In the genomic region with DNA sequence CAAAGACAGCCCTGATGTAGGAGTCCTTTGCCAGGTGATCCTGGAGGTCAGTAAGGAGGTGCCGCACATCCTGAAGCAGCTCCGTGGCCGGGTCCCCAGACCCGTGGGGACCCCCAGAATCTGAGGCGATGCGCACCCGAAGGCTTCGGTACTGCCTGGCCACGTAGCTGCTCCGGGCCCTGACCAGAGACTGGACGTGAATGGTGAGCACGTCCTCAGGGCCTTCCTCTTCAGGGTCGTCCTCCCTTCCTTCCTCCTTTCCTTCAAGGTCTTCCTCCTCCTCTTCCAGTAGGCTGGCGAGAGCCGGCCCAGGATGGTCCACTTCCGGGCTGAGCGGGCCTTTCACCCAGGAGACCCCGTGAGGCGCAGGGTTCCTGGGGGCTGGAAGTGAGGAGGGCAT, we compare ENCODE assay signal across 8 cellular contexts. TPM values are rescaled to one million over a fixed set of nuclear protein-coding genes. Genes with fewer than 3 reads are reported as not detected.
DNase-seq lines count a peak whose midpoint lies in the region; ATAC-seq and TF ChIP-seq lines count a peak whose summit lies in the region.

No MANE protein-coding gene starts in this region.

- H2AFZ ChIP-seq in OCI-LY1 (ENCODE audit: low read length): no peak overlapping the region

- H3K9me3 Mint-ChIP-seq in activated T-cell treated with anti-CD3 and anti-CD28 coated beads, Interleukin-2, amount 50 U/mL, for 24 hours: no peaks in the 10 kb centered on the region
- H3K9me3 Mint-ChIP-seq in progenitor cell of endocrine pancreas (ENCODE audit: low read depth): no peaks in the 10 kb centered on the region

- no peak for DNase-seq in activated T-cell treated with anti-CD3 and anti-CD28 coated beads, Interleukin-2, amount 50 U/mL, for 24 hours
- no peak for DNase-seq in activated T-cell treated with anti-CD3 and anti-CD28 coated beads, Interleukin-2, amount 50 U/mL, for 48 hours
- DNase-seq in effector memory CD4-positive, alpha-beta T cell: no peak
- DNase-seq in progenitor cell of endocrine pancreas (ENCODE audit: low spot score, unreplicated experiment) (no peak), dedifferentiated amniotic fluid mesenchymal stem cell (ENCODE audit: extremely low spot score) (no peak), testis (no peak)

- peaks cover 6% of the 10 kb centered on the region; the same call in 1 of the 2 replicates for H3F3A ChIP-seq in OCI-LY1 (ENCODE audit: insufficient read depth, low read length)

- peak overlapping the region; percentile 89 for H3K4me3 Mint-ChIP-seq in activated T-cell treated with anti-CD3 and anti-CD28 coated beads, Interleukin-2, amount 50 U/mL, for 24 hours
- peak overlapping the region; percentile 53 for H3K4me3 Mint-ChIP-seq in progenitor cell of endocrine pancreas (ENCODE audit: low read depth)

- H3K27ac ChIP-seq in OCI-LY1 (ENCODE audit: low read depth, low read length, poor library complexity, severe bottlenecking): peak overlapping the region; percentile 72
- H3K27ac ChIP-seq in effector memory CD4-positive, alpha-beta T cell (ENCODE audit: insufficient read depth, low read length, poor library complexity, severe bottlenecking): peak overlapping the region; percentile 63
- no peak overlapping the region for H3K27ac ChIP-seq in testis

- H3K27me3 Mint-ChIP-seq in activated T-cell treated with anti-CD3 and anti-CD28 coated beads, Interleukin-2, amount 50 U/mL, for 24 hours: no peaks in the 10 kb centered on the region
- H3K27me3 Mint-ChIP-seq in progenitor cell of endocrine pancreas: no peaks in the 10 kb centered on the region

- TF ChIP-seq POLR2A in testis (IDR thresholded peaks at IDR 0.05): no peak

- no peaks in the 10 kb centered on the region for H3K9me2 ChIP-seq in OCI-LY1 (ENCODE audit: low read depth, low read length)

- no peaks in the 10 kb centered on the region for H3K79me2 ChIP-seq in OCI-LY1 (ENCODE audit: insufficient read depth, low read length)

- no peak for ATAC-seq in HG02938 (IDR thresholded peaks at IDR 0.05; ENCODE audit: unreplicated experiment)

- peaks cover 39% of the 10 kb centered on the region for H3K4me1 Mint-ChIP-seq in activated T-cell treated with anti-CD3 and anti-CD28 coated beads, Interleukin-2, amount 50 U/mL, for 24 hours (ENCODE audit: low read depth)
- H3K4me1 Mint-ChIP-seq in progenitor cell of endocrine pancreas (ENCODE audit: low read depth): peaks cover 5% of the 10 kb centered on the region

- H3K4me1 ChIP-seq in OCI-LY1 (ENCODE audit: insufficient read depth, low read length, severe bottlenecking): peaks cover 45% of the 10 kb centered on the region
- H3K4me1 ChIP-seq in effector memory CD4-positive, alpha-beta T cell (ENCODE audit: control insufficient read depth, insufficient read depth, low read length, poor library complexity, severe bottlenecking): peaks cover 21% of the 10 kb centered on the region
- H3K4me1 ChIP-seq in testis: no peaks in the 10 kb centered on the region

- H3K27me3 ChIP-seq in OCI-LY1 (ENCODE audit: insufficient read depth, low read length): no peaks in the 10 kb centered on the region
- H3K27me3 ChIP-seq in effector memory CD4-positive, alpha-beta T cell (replicated peaks; ENCODE audit: control insufficient read depth, insufficient read depth, low read length, poor library complexity, severe bottlenecking): no peaks in the 10 kb centered on the region
- no peaks in the 10 kb centered on the region for H3K27me3 ChIP-seq in testis

- no peaks in the 10 kb centered on the region for H3K9me3 ChIP-seq in OCI-LY1 (ENCODE audit: low read length)
- no peaks in the 10 kb centered on the region for H3K9me3 ChIP-seq in effector memory CD4-positive, alpha-beta T cell (ENCODE audit: control insufficient read depth, low read length)
- H3K9me3 ChIP-seq in testis: no peaks in the 10 kb centered on the region

- H3K27ac Mint-ChIP-seq in activated T-cell treated with anti-CD3 and anti-CD28 coated beads, Interleukin-2, amount 50 U/mL, for 24 hours: peak overlapping the region; percentile 92
- H3K27ac Mint-ChIP-seq in progenitor cell of endocrine pancreas: no peak overlapping the region

- H3K4me3 ChIP-seq in OCI-LY1 (ENCODE audit: low read depth, low read length, poor library complexity, severe bottlenecking): peak overlapping the region; percentile 64
- H3K4me3 ChIP-seq in effector memory CD4-positive, alpha-beta T cell (ENCODE audit: insufficient read depth, low read depth, low read length, poor library complexity, severe bottlenecking): no peak overlapping the region
- peak overlapping the region in 1 of 2 donors; percentile 60 for H3K4me3 ChIP-seq in testis

- H3K9ac ChIP-seq in OCI-LY1 (ENCODE audit: low read length): peak overlapping the region; percentile 77

- 56 to 64% methylated on average over 14 to 19 of the region's 19 CpGs for WGBS in testis, 2 donors

- no peaks in the 10 kb centered on the region for H4K20me1 ChIP-seq in OCI-LY1 (ENCODE audit: insufficient read depth, low read length)

- intact Hi-C loops in testis (cut with DNase I; ENCODE audit: low total_unique reads): no loop called here

- H3K36me3 ChIP-seq in OCI-LY1 (ENCODE audit: insufficient read depth, low read length): 0 out of 2 replicates have a peak, but pooled peaks cover 6% of the 10 kb centered on the region
- peaks cover 8% of the 10 kb centered on the region for H3K36me3 ChIP-seq in effector memory CD4-positive, alpha-beta T cell (ENCODE audit: control insufficient read depth, insufficient read depth, low read length)
- no peaks in the 10 kb centered on the region for H3K36me3 ChIP-seq in testis (ENCODE audit: low read depth, missing control alignments)

- TF ChIP-seq CTCF in OCI-LY1 (IDR thresholded peaks at IDR 0.05; ENCODE audit: low read length) (no peak), progenitor cell of endocrine pancreas (IDR thresholded peaks at IDR 0.05; ENCODE audit: unreplicated experiment) (no peak), testis (IDR thresholded peaks at IDR 0.05) (no peak)

- H3K36me3 Mint-ChIP-seq in activated T-cell treated with anti-CD3 and anti-CD28 coated beads, Interleukin-2, amount 50 U/mL, for 24 hours (ENCODE audit: low read depth): peaks cover 73% of the 10 kb centered on the region
- no peaks in the 10 kb centered on the region for H3K36me3 Mint-ChIP-seq in progenitor cell of endocrine pancreas (ENCODE audit: insufficient read depth)

- peak overlapping the region; percentile 92 for H3K4me2 ChIP-seq in OCI-LY1 (ENCODE audit: low read length)

RNA-seq across cellular contexts. Expression of a gene that starts 7.5 kb away (rescaled TPM):
- total RNA-seq in progenitor cell of endocrine pancreas: 2.6 and 3.0 TPM in 2 replicates
- total RNA-seq in testis: 1 to 10 TPM; 3.0 to 5.2 TPM
- polyA plus RNA-seq in testis (ENCODE audit: insufficient read depth, low read depth, low replicate concordance): 2.6 TPM

RNA-seq across cellular contexts. Expression of a gene that starts 20.8 kb away (rescaled TPM):
- 444 and 461 TPM in 2 replicates for total RNA-seq in progenitor cell of endocrine pancreas
- 100 to 1,000 TPM; 216 to 249 TPM for total RNA-seq in testis
- 307 TPM for polyA plus RNA-seq in testis (ENCODE audit: insufficient read depth, low read depth, low replicate concordance)

RNA-seq across cellular contexts. Expression of a gene that starts 28.8 kb away (rescaled TPM):
- total RNA-seq in progenitor cell of endocrine pancreas: 33.4 and 38.0 TPM in 2 replicates
- total RNA-seq in testis: 100 to 1,000 TPM in 1 of 2 donors, 10 to 100 TPM in 1; 95.3 to 107 TPM
- 89.1 TPM for polyA plus RNA-seq in testis (ENCODE audit: insufficient read depth, low read depth, low replicate concordance)

RNA-seq across cellular contexts. Expression of a gene that starts 29.2 kb away (rescaled TPM):
- total RNA-seq in progenitor cell of endocrine pancreas (18.0 and 18.8 TPM in 2 replicates), testis (100 to 1,000 TPM in 1 of 2 donors, 10 to 100 TPM in 1; 70.1 to 100 TPM)
- polyA plus RNA-seq in testis (ENCODE audit: insufficient read depth, low read depth, low replicate concordance): 88.0 TPM

RNA-seq across cellular contexts. Expression of a gene that starts 39.0 kb away (rescaled TPM):
- 86.9 and 93.5 TPM in 2 replicates for total RNA-seq in progenitor cell of endocrine pancreas
- 100 to 1,000 TPM; 176 to 193 TPM for total RNA-seq in testis
- 217 TPM for polyA plus RNA-seq in testis (ENCODE audit: insufficient read depth, low read depth, low replicate concordance)

Comparison
In these comparisons a context has a peak if more than half of its experiments do, and no peak if none do; other contexts are left out.
1. H3K27ac ChIP-seq: peak in OCI-LY1 (single experiment) and effector memory CD4-positive, alpha-beta T cell (single experiment); none in testis (0 of 2).